In genomic region chr14:70803321-70804110, GRCh38 we compare ENCODE assay signal across 13 cellular contexts. TPM values are rescaled to one million over a fixed set of nuclear protein-coding genes. Genes with fewer than 3 reads are reported as not detected.
A peak's percentile ranks its signal among the peaks of the same experiment; 100 is the strongest.
DNase-seq lines count a peak whose midpoint lies in the region; ATAC-seq and TF ChIP-seq lines count a peak whose summit lies in the region.
"Had no signal": no experiment of that assay in that cellular context is flagged by ENCODE, and none has a peak within 500 bp of the region (broad histone marks: within the 10 kb centered on the region; RNA-seq: fewer than 3 reads in every experiment).

No MANE protein-coding gene starts in this region.

- ATAC-seq in GM19372 (IDR thresholded peaks at IDR 0.05; ENCODE audit: low read depth, unreplicated experiment) (peak; percentile 66), HG02973 (IDR thresholded peaks at IDR 0.05; ENCODE audit: unreplicated experiment) (peak; percentile 68)

- DNase-seq in GM10248 (ENCODE audit: extremely low spot score): peak; percentile 75
- DNase-seq in MV-4-11 (lab: John Stamatoyannopoulos, UW): peak; percentile 89
- no peak for DNase-seq in colonic mucosa
- no peak for DNase-seq in stimulated activated CD4-positive, alpha-beta T cell treated with anti-CD3 and anti-CD28 coated beads, Interleukin-15, amount 100 ng/mL, for 24 hours
- DNase-seq in dermis blood vessel endothelial cell: no peak
- DNase-seq in NCI-H1092 (lab: John Stamatoyannopoulos, UW): no peak
- DNase-seq: activated CD4-positive, alpha-beta T cell treated with anti-CD3 and anti-CD28 coated beads, Interleukin-2, amount 50 U/mL, for 4 hours; activated naive CD4-positive, alpha-beta T cell treated with anti-CD3 and anti-CD28 coated beads for 36 hours; NCI-H187 treated with DMSO at 0.1 percent for 48 hours; stomach had no signal

- H3K36me3 ChIP-seq in colonic mucosa: no peaks in the 10 kb centered on the region
- H3K36me3 ChIP-seq: SJSA1 had no signal

- no peaks in the 10 kb centered on the region for H3K9me3 ChIP-seq in colonic mucosa
- H3K9me3 ChIP-seq: SJSA1, stomach had no signal

- H3K4me1 ChIP-seq in colonic mucosa: no peaks in the 10 kb centered on the region
- H3K4me1 ChIP-seq: SJSA1 had no signal

- TF ChIP-seq CTCF in GM10248 (IDR thresholded peaks at IDR 0.05; ENCODE audit: control extremely low read depth, extremely low read depth, low read depth, missing control alignments) (no peak), colonic mucosa (IDR thresholded peaks at IDR 0.05) (no peak)

- CTCF ChIA-PET in GM10248 (lab: Yijun Ruan, JAX): interaction anchor here (1.4 to 3.9 kb wide), 2 partner anchors 11 to 14 kb away, joined by 3 to 33 read pairs; no protein-coding TSS in a partner anchor

- no peak overlapping the region for H3K4me3 ChIP-seq in colonic mucosa
- H3K4me3 ChIP-seq: SJSA1, stomach had no signal

- H3K9ac ChIP-seq in colonic mucosa (ENCODE audit: low read depth in 2 of 2, low read length in 2 of 2): no peak overlapping the region

- H3K27me3 ChIP-seq in colonic mucosa: no peaks in the 10 kb centered on the region

- intact Hi-C loops in colonic mucosa (cut with DNase I): no loop called here

- POLR2A ChIA-PET in GM10248 (lab: Yijun Ruan, JAX): no interaction called here

- no peak overlapping the region for H3K27ac ChIP-seq in colonic mucosa
- H3K27ac ChIP-seq: SJSA1, stomach had no signal

RNA-seq across cellular contexts. Expression of gene MAP3K9, which starts 5.8 kb away (rescaled TPM):
- 10 to 100 TPM; 10.6 to 13.0 TPM for total RNA-seq in colonic mucosa
- 0.14 and 0.68 TPM in 2 replicates for total RNA-seq in dermis blood vessel endothelial cell

Comparison
In these comparisons a context has a peak if more than half of its experiments do, and no peak if none do; other contexts are left out.
1. DNase-seq: peak in GM10248 (single experiment) and MV-4-11 (single experiment); none in colonic mucosa (single experiment), stimulated activated CD4-positive, alpha-beta T cell treated with anti-CD3 and anti-CD28 coated beads, Interleukin-15, amount 100 ng/mL, for 24 hours (single experiment), dermis blood vessel endothelial cell (single experiment) and NCI-H1092 (single experiment).